ENCODE assay signal across 17 cellular contexts in the genomic region with DNA sequence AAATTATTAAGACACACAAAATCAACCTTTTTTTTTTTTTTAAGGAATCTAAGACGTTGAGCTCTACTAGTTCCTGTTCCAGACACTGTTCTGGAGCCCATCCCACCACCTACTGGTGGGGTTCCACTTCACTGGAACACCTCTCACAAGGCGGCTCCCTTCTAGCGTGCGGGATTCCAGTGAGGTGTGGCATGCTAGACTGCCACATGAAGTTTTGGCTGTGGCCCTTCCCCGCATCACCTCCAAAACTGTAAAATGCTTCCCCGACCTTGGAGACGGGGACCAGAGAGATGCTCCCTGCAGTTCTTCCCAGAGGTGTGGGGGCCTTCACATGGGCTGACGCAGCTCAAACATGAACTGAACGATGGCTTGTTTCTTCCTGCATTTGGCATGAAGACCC. TPM values are rescaled to one million over a fixed set of nuclear protein-coding genes. Genes with fewer than 3 reads are reported as not detected.
A peak's percentile ranks its signal among the peaks of the same experiment; 100 is the strongest.
DNase-seq lines count a peak whose midpoint lies in the region; ATAC-seq and TF ChIP-seq lines count a peak whose summit lies in the region.
"Had no signal": no experiment of that assay in that cellular context is flagged by ENCODE, and none has a peak within 500 bp of the region (broad histone marks: within the 10 kb centered on the region; RNA-seq: fewer than 3 reads in every experiment).

No MANE protein-coding gene starts in this region.

- H3K4ac ChIP-seq in neuronal stem cell (ENCODE audit: low read length): no peak overlapping the region

- H3K9me3 ChIP-seq in neuronal stem cell (replicated peaks in 1 of 2; ENCODE audit: control insufficient read depth in 2 of 2, insufficient read depth in 1 of 2, low read depth in 1 of 2, low read length in 2 of 2) (no peaks in the 10 kb centered on the region), tibial nerve (no peaks in the 10 kb centered on the region), prostate gland (no peaks in the 10 kb centered on the region)
- H3K9me3 ChIP-seq: body of pancreas had no signal

- TF ChIP-seq CTCF in tibial nerve (IDR thresholded peaks at IDR 0.05) (no peak), prostate gland (IDR thresholded peaks at IDR 0.05) (no peak)

- no peaks in the 10 kb centered on the region for H3K27me3 ChIP-seq in neuronal stem cell (ENCODE audit: control insufficient read depth in 3 of 3, insufficient read depth in 3 of 3, low read depth in 1 of 3, low read length in 3 of 3)
- H3K27me3 ChIP-seq in tibial nerve: no peaks in the 10 kb centered on the region
- no peaks in the 10 kb centered on the region for H3K27me3 ChIP-seq in prostate gland (replicated peaks; ENCODE audit: insufficient read depth)
- H3K27me3 ChIP-seq: body of pancreas had no signal

- H3K9me3 Mint-ChIP-seq in activated naive CD8-positive, alpha-beta T cell treated with anti-CD3 and anti-CD28 coated beads, Interleukin-2, amount 50 U/mL, for 24 hours: no peaks in the 10 kb centered on the region
- H3K9me3 Mint-ChIP-seq in activated naive CD8-positive, alpha-beta T cell treated with anti-CD3 and anti-CD28 coated beads for 36 hours: no peaks in the 10 kb centered on the region
- no peaks in the 10 kb centered on the region for H3K9me3 Mint-ChIP-seq in central memory CD8-positive, alpha-beta T cell
- H3K9me3 Mint-ChIP-seq: activated CD4-positive, alpha-beta T cell treated with anti-CD3 and anti-CD28 coated beads, Interleukin-2, amount 10 ng/mL, durations not matched to agents 7 days and 5 days; H9 had no signal

- no peak overlapping the region for H2BK15ac ChIP-seq in neuronal stem cell (ENCODE audit: low read length)

- no peak overlapping the region for H4K8ac ChIP-seq in neuronal stem cell (ENCODE audit: low read depth, low read length)

- no peak overlapping the region for H2BK120ac ChIP-seq in neuronal stem cell (ENCODE audit: low read depth, low read length)

- H3K4me3 ChIP-seq in neuronal stem cell (ENCODE audit: low read length in 2 of 2) (no peak overlapping the region), tibial nerve (no peak overlapping the region), prostate gland (no peak overlapping the region)
- H3K4me3 ChIP-seq: body of pancreas had no signal

- H3K23ac ChIP-seq in neuronal stem cell (ENCODE audit: low read depth, low read length, poor library complexity): no peak overlapping the region

- no peak overlapping the region for H3K9ac ChIP-seq in neuronal stem cell (ENCODE audit: low read depth, low read length, poor library complexity)

- no peak overlapping the region for H2AFZ ChIP-seq in neuronal stem cell (ENCODE audit: low read length)

- H3K36me3 Mint-ChIP-seq in activated naive CD8-positive, alpha-beta T cell treated with anti-CD3 and anti-CD28 coated beads, Interleukin-2, amount 50 U/mL, for 24 hours (ENCODE audit: low read depth): peaks cover 12% of the 10 kb centered on the region
- H3K36me3 Mint-ChIP-seq in activated naive CD8-positive, alpha-beta T cell treated with anti-CD3 and anti-CD28 coated beads for 36 hours: peaks cover 4% of the 10 kb centered on the region
- H3K36me3 Mint-ChIP-seq in central memory CD8-positive, alpha-beta T cell (ENCODE audit: insufficient read depth): peaks cover 25% of the 10 kb centered on the region

- no peak for TF ChIP-seq EP300 in tibial nerve (IDR thresholded peaks at IDR 0.05)

- H3K27me3 Mint-ChIP-seq in activated naive CD8-positive, alpha-beta T cell treated with anti-CD3 and anti-CD28 coated beads, Interleukin-2, amount 50 U/mL, for 24 hours: no peaks in the 10 kb centered on the region
- H3K27me3 Mint-ChIP-seq in activated naive CD8-positive, alpha-beta T cell treated with anti-CD3 and anti-CD28 coated beads for 36 hours: no peaks in the 10 kb centered on the region
- no peaks in the 10 kb centered on the region for H3K27me3 Mint-ChIP-seq in central memory CD8-positive, alpha-beta T cell
- H3K27me3 Mint-ChIP-seq: activated CD4-positive, alpha-beta T cell treated with anti-CD3 and anti-CD28 coated beads, Interleukin-2, amount 10 ng/mL, durations not matched to agents 7 days and 5 days had no signal

- H2AK5ac ChIP-seq in neuronal stem cell (ENCODE audit: low read depth, low read length): no peak overlapping the region

- no peak overlapping the region for H3K4me3 Mint-ChIP-seq in activated naive CD8-positive, alpha-beta T cell treated with anti-CD3 and anti-CD28 coated beads, Interleukin-2, amount 50 U/mL, for 24 hours
- H3K4me3 Mint-ChIP-seq in activated naive CD8-positive, alpha-beta T cell treated with anti-CD3 and anti-CD28 coated beads for 36 hours: no peak overlapping the region
- peak overlapping the region; percentile 77 for H3K4me3 Mint-ChIP-seq in central memory CD8-positive, alpha-beta T cell
- H3K4me3 Mint-ChIP-seq: activated CD4-positive, alpha-beta T cell treated with anti-CD3 and anti-CD28 coated beads, Interleukin-2, amount 10 ng/mL, durations not matched to agents 7 days and 5 days; H9 had no signal

- H2BK5ac ChIP-seq in neuronal stem cell (ENCODE audit: low read length): no peak overlapping the region

- peak overlapping the region; percentile 10 for H3K14ac ChIP-seq in neuronal stem cell (ENCODE audit: low read length)

- no peak overlapping the region for H2BK12ac ChIP-seq in neuronal stem cell (ENCODE audit: low read length)

- peaks cover 21% of the 10 kb centered on the region for H3K79me1 ChIP-seq in neuronal stem cell (ENCODE audit: low read depth, low read length)

- peak overlapping the region; percentile 40 for H3K18ac ChIP-seq in neuronal stem cell (ENCODE audit: low read length)

- H3K27ac Mint-ChIP-seq in activated naive CD8-positive, alpha-beta T cell treated with anti-CD3 and anti-CD28 coated beads, Interleukin-2, amount 50 U/mL, for 24 hours: peak overlapping the region; percentile 79
- H3K27ac Mint-ChIP-seq in activated naive CD8-positive, alpha-beta T cell treated with anti-CD3 and anti-CD28 coated beads for 36 hours: no peak overlapping the region
- H3K27ac Mint-ChIP-seq in central memory CD8-positive, alpha-beta T cell (ENCODE audit: low read depth): peak overlapping the region; percentile 98
- H3K27ac Mint-ChIP-seq: H9 had no signal

- no peak overlapping the region for H3K4me2 ChIP-seq in neuronal stem cell (ENCODE audit: insufficient read depth, low read length, poor library complexity, severe bottlenecking)

- WGBS in neuronal stem cell (ENCODE audit: extremely low coverage in 2 of 2, insufficient read length in 2 of 2, insufficient replicate concordance in 1 of 2), 2 donors: no CpG with 5 or more reads among the region's 9 CpGs
- WGBS in tibial nerve, 2 donors: 85 to 87% methylated on average over 9 of the region's 9 CpGs
- 84% methylated on average over 9 of the region's 9 CpGs for WGBS in prostate gland

- intact Hi-C loops in prostate gland (cut with DNase I): no loop called here

- DNase-seq in activated naive CD8-positive, alpha-beta T cell treated with anti-CD3 and anti-CD28 coated beads, Interleukin-2, amount 50 U/mL, for 24 hours: no peak
- DNase-seq in activated naive CD8-positive, alpha-beta T cell treated with anti-CD3 and anti-CD28 coated beads for 36 hours: no peak
- no peak for DNase-seq in central memory CD8-positive, alpha-beta T cell (ENCODE audit: low spot score in 2 of 2)
- DNase-seq in neuronal stem cell (ENCODE audit: low spot score) (no peak), tibial nerve (ENCODE audit: low spot score in 2 of 2) (no peak), prostate gland (ENCODE audit: low spot score) (no peak), NCI-H2171 (lab: John Stamatoyannopoulos, UW) (no peak), NCI-H1694 (lab: John Stamatoyannopoulos, UW) (no peak)
- DNase-seq: activated CD4-positive, alpha-beta T cell treated with anti-CD3 and anti-CD28 coated beads, Interleukin-2, amount 10 ng/mL, durations not matched to agents 7 days and 5 days; activated gamma-delta T cell treated with Interleukin-2 at 50 U/mL for 16 hours; body of pancreas; H9; Karpas-422; NCI-H1694 treated with DMSO at 0.1 percent for 48 hours; NCI-H510A treated with DMSO at 0.1 percent for 48 hours; stimulated activated CD4-positive, alpha-beta T cell treated with anti-CD3 and anti-CD28 coated beads, Interleukin-2, amount 100 ng/mL, for 48 hours had no signal

- TF ChIP-seq POLR2A in tibial nerve (IDR thresholded peaks at IDR 0.05) (no peak), prostate gland (IDR thresholded peaks at IDR 0.05) (no peak)

- H3K27ac ChIP-seq in neuronal stem cell (replicated peaks; ENCODE audit: low read length) (no peak overlapping the region), tibial nerve (peak overlapping the region; percentile 83 to 98 (median 95)), prostate gland (no peak overlapping the region)
- H3K27ac ChIP-seq: body of pancreas, HL-60 had no signal

- no peak for ATAC-seq in activated naive CD8-positive, alpha-beta T cell treated with anti-CD3 and anti-CD28 coated beads, Interleukin-2, amount 50 U/mL, for 24 hours
- ATAC-seq in central memory CD8-positive, alpha-beta T cell (replicated peaks; ENCODE audit: extremely low read depth, poor library complexity, severe bottlenecking): no peak
- ATAC-seq: body of pancreas had no signal

- H3K4me1 ChIP-seq in neuronal stem cell (ENCODE audit: control insufficient read depth in 2 of 2, insufficient read depth in 1 of 2, low read depth in 1 of 2, low read length in 2 of 2): peaks cover 0 to 3% of the 10 kb centered on the region in 2 donors
- H3K4me1 ChIP-seq in tibial nerve: peaks cover 2 to 100% (median 92%) of the 10 kb centered on the region in 4 donors
- H3K4me1 ChIP-seq in prostate gland (replicated peaks): peaks cover 21% of the 10 kb centered on the region

- H3K36me3 ChIP-seq in neuronal stem cell (replicated peaks in 1 of 2; ENCODE audit: control insufficient read depth in 2 of 2, insufficient read depth in 2 of 2, low read length in 2 of 2) (peaks cover 5 to 35% of the 10 kb centered on the region in 2 donors), tibial nerve (no peaks in the 10 kb centered on the region), prostate gland (no peaks in the 10 kb centered on the region)

- H4K91ac ChIP-seq in neuronal stem cell (ENCODE audit: low read depth, low read length, poor library complexity): no peak overlapping the region

- peaks cover 94% of the 10 kb centered on the region for H3K4me1 Mint-ChIP-seq in activated naive CD8-positive, alpha-beta T cell treated with anti-CD3 and anti-CD28 coated beads, Interleukin-2, amount 50 U/mL, for 24 hours
- H3K4me1 Mint-ChIP-seq in activated naive CD8-positive, alpha-beta T cell treated with anti-CD3 and anti-CD28 coated beads for 36 hours: peaks cover 77% of the 10 kb centered on the region
- peaks cover 85% of the 10 kb centered on the region for H3K4me1 Mint-ChIP-seq in central memory CD8-positive, alpha-beta T cell

RNA-seq across cellular contexts. Expression of gene FAM53B, which starts 12.6 kb away (rescaled TPM):
- 1 to 10 TPM; 8.7 to 9.6 TPM for total RNA-seq in activated naive CD8-positive, alpha-beta T cell treated with anti-CD3 and anti-CD28 coated beads for 36 hours
- 15.1 TPM for polyA plus RNA-seq in neuronal stem cell (2013, experiment 1 of 2)
- polyA plus RNA-seq in neuronal stem cell (2013, experiment 2 of 2): 15.7 TPM
- total RNA-seq in tibial nerve (10 to 100 TPM; 60.8 to 84.8 (median 78.8) TPM), prostate gland (100 to 1,000 TPM in 1 of 2 donors, 10 to 100 TPM in 1; 28.9 to 101 TPM)

Comparison
In these comparisons a context has a peak if more than half of its experiments do, and no peak if none do; other contexts are left out.
1. H3K27ac ChIP-seq: peak in tibial nerve (4 of 4); none in neuronal stem cell (single experiment) and prostate gland (0 of 2).